In the genomic region with DNA sequence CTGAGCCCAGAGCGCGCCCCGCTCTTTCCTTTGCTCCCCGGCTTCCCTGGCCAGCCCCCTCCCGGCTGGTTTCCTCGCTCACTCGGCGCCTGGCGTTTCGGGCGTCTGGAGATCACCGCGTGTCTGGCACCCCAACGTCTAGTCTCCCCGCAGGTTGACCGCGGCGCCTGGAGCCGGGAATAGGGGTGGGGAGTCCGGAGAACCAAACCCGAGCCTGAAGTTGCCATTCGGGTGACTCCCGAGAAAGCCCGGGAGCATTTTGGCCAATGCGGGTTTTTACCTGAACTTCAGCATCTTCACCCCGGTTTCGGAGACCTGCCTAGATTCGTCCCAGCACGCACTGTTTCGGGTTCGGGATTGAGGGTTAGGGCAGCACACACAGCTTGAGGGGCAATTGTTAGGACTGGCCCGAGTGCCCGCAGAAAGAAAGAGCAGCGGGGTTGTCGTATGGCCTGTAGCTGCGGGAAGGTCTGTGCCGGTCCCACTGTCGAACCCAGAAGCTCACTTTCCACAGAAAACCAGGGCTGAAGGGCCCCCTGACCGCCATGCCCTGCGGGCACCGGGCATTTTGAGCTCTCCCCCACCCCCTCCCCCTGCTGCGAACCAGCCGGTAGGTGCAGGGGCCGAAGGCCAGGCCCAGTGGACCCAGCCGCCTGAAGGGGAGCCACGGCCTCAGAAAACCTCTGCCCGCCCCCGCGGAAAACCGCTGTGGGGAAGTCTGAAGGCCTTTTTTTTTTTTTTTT, we compare ENCODE assay signal across 8 cellular contexts. TPM values are rescaled to one million over a fixed set of nuclear protein-coding genes. Genes with fewer than 3 reads are reported as not detected.
DNase-seq lines count a peak whose midpoint lies in the region; ATAC-seq and TF ChIP-seq lines count a peak whose summit lies in the region.

No MANE protein-coding gene starts in this region.

- H3K9me3 ChIP-seq in BLaER1 treated with 17β-estradiol and CSF1 and Interleukin-3, amounts not matched to agents 10 nM and 100 nM (replicated peaks in 1 of 11) = no peaks in the 10 kb centered on the region

- H3K36me3 Mint-ChIP-seq in T-helper 1 cell treated with Interleukin-12 subunit alpha and Interleukin-12 subunit beta and Interleukin-4 antibody, amounts not matched to agents 30 μg/mL and 1 μg/mL, for 36 hours (ENCODE audit: low read depth) = peaks cover 5% of the 10 kb centered on the region
- H3K36me3 Mint-ChIP-seq in neural crest cell (ENCODE audit: low read depth) = no peaks in the 10 kb centered on the region

- H3K4me1 Mint-ChIP-seq in T-helper 1 cell treated with Interleukin-12 subunit alpha and Interleukin-12 subunit beta and Interleukin-4 antibody, amounts not matched to agents 30 μg/mL and 1 μg/mL, for 36 hours (ENCODE audit: low read depth) = peaks cover 24% of the 10 kb centered on the region
- H3K4me1 Mint-ChIP-seq in neural crest cell = peaks cover 51% of the 10 kb centered on the region

- peaks cover 60 to 67% (median 62%) of the 10 kb centered on the region in 11 experiments for H4K20me1 ChIP-seq in BLaER1 treated with 17β-estradiol and CSF1 and Interleukin-3, amounts not matched to agents 10 nM and 100 nM

- no peak for DNase-seq in choroid plexus epithelial cell (ENCODE audit: low read depth)
- DNase-seq in neural crest cell (ENCODE audit: low read depth, low spot score) = no peak
- no peak for DNase-seq in NCI-H774 (lab: John Stamatoyannopoulos, UW)
- no peak for DNase-seq in RWPE1 (ENCODE audit: low spot score)
- DNase-seq in NCI-H2081 treated with DMSO at 0.1 percent for 48 hours (lab: John Stamatoyannopoulos, UW) = no peak

- ATAC-seq in GM18498 (IDR thresholded peaks at IDR 0.05; ENCODE audit: unreplicated experiment) = no peak

- peak overlapping the region; percentile 81 to 91 (median 86) for H3K4me3 ChIP-seq in BLaER1 treated with 17β-estradiol and CSF1 and Interleukin-3, amounts not matched to agents 10 nM and 100 nM
- peak overlapping the region; percentile 78 for H3K4me3 ChIP-seq in choroid plexus epithelial cell (ENCODE audit: low read depth, low read length)

- peak overlapping the region; percentile 91 to 100 (median 98) for H3K4me2 ChIP-seq in BLaER1 treated with 17β-estradiol and CSF1 and Interleukin-3, amounts not matched to agents 10 nM and 100 nM

- peaks cover 29 to 54% (median 45%) of the 10 kb centered on the region in 10 experiments for H3K4me1 ChIP-seq in BLaER1 treated with 17β-estradiol and CSF1 and Interleukin-3, amounts not matched to agents 10 nM and 100 nM

- H3K36me3 ChIP-seq in BLaER1 treated with 17β-estradiol and CSF1 and Interleukin-3, amounts not matched to agents 10 nM and 100 nM = peaks cover 11 to 37% (median 28%) of the 10 kb centered on the region in 11 experiments; a peak in 21 of 22 replicates

- H3K9me3 Mint-ChIP-seq in T-helper 1 cell treated with Interleukin-12 subunit alpha and Interleukin-12 subunit beta and Interleukin-4 antibody, amounts not matched to agents 30 μg/mL and 1 μg/mL, for 36 hours = no peaks in the 10 kb centered on the region
- H3K9me3 Mint-ChIP-seq in neural crest cell = no peaks in the 10 kb centered on the region

- H3K27ac Mint-ChIP-seq in T-helper 1 cell treated with Interleukin-12 subunit alpha and Interleukin-12 subunit beta and Interleukin-4 antibody, amounts not matched to agents 30 μg/mL and 1 μg/mL, for 36 hours = no peak overlapping the region
- H3K27ac Mint-ChIP-seq in neural crest cell (ENCODE audit: unreplicated experiment) = no peak overlapping the region

- H3K27me3 Mint-ChIP-seq in T-helper 1 cell treated with Interleukin-12 subunit alpha and Interleukin-12 subunit beta and Interleukin-4 antibody, amounts not matched to agents 30 μg/mL and 1 μg/mL, for 36 hours (ENCODE audit: low read depth) = peaks cover 59% of the 10 kb centered on the region
- peaks cover 12% of the 10 kb centered on the region for H3K27me3 Mint-ChIP-seq in neural crest cell (ENCODE audit: low read depth)

- peaks cover 23 to 34% (median 29%) of the 10 kb centered on the region in 11 experiments for H3K27me3 ChIP-seq in BLaER1 treated with 17β-estradiol and CSF1 and Interleukin-3, amounts not matched to agents 10 nM and 100 nM

- POLR2A ChIA-PET in RWPE1 (lab: Yijun Ruan, JAX; ENCODE audit: low non-redundant PET) = no interaction called here

- H3K9ac ChIP-seq in BLaER1 treated with 17β-estradiol and CSF1 and Interleukin-3, amounts not matched to agents 10 nM and 100 nM = peak overlapping the region; percentile 77 to 90 (median 84); a peak in 21 of 22 replicates

- peak overlapping the region; percentile 84 for H3K4me3 Mint-ChIP-seq in T-helper 1 cell treated with Interleukin-12 subunit alpha and Interleukin-12 subunit beta and Interleukin-4 antibody, amounts not matched to agents 30 μg/mL and 1 μg/mL, for 36 hours
- peak overlapping the region; percentile 98 for H3K4me3 Mint-ChIP-seq in neural crest cell

- TF ChIP-seq CTCF in choroid plexus epithelial cell (conservative IDR thresholded peaks at IDR 0.05; ENCODE audit: low read depth, low read length) = no peak
- TF ChIP-seq CTCF in neural crest cell (conservative IDR thresholded peaks at IDR 0.05) = no peak
- TF ChIP-seq CTCF in RWPE1 (conservative IDR thresholded peaks at IDR 0.05; ENCODE audit: low read depth) = no peak

- H3K27ac ChIP-seq in BLaER1 treated with 17β-estradiol and CSF1 and Interleukin-3, amounts not matched to agents 10 nM and 100 nM = no peak overlapping the region; a peak in 1 of 22 replicates
- H3K27ac ChIP-seq in RWPE1 = no peak overlapping the region

- CTCF ChIA-PET in RWPE1 (lab: Yijun Ruan, JAX) = interaction anchor here (1.3 to 1.6 kb wide), 2 partner anchors 91 to 180 kb away, joined by 4 to 5 read pairs; no protein-coding TSS in a partner anchor

RNA-seq across cellular contexts. Expression of gene FOXP4, which starts 2.1 kb away (rescaled TPM):
- 57.9 and 62.4 TPM in 2 replicates for total RNA-seq in neural crest cell
